Comparison of ENCODE assay signal across 8 cellular contexts in the genomic region with DNA sequence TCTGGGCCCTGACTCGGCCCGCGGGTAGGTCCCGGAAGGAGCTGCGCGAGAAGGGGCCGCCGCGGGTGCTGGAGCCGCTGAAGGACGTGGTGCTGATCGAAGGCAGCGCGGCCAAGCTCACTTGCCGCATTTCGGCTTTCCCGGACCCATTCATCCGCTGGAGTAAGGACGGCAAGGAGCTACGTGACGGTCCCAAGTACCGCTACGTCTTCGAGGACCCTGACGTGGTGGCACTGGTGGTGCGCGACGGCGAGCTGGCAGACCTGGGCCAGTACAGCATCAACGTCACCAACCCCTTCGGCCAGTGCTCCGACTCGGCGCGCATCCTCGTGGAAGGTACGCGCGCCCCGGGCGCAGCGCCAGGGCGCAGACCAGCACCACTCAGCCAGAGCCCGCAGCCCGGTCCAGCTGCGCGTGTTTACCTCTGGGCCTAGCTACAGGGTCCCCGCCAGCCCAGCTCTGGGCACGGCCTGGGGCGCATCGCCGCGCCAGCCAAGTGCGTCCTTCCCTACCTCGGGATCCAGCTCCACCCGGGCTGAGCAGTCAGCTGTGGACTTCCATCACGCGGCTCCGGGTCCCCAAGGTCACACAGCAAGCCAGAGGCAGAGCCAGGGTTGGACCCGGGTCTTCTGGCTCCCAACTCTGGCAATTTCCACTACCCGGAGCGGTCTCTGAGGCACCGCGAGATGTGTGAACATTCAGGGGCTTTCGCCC. TPM values are rescaled to one million over a fixed set of nuclear protein-coding genes. Genes with fewer than 3 reads are reported as not detected.
DNase-seq lines count a peak whose midpoint lies in the region; ATAC-seq and TF ChIP-seq lines count a peak whose summit lies in the region.

No MANE protein-coding gene starts in this region.

- intact Hi-C loops in MCF 10A (cut with micrococcal nuclease) (no loop called here), mammary epithelial cell (cut with micrococcal nuclease) (loop anchor here (5.0 kb wide), 1 partner anchor 55 kb away; no protein-coding TSS in a partner anchor), transverse colon (cut with DNase I; ENCODE audit: low total_unique reads) (no loop called here)

- H3K27me3 ChIP-seq in mammary epithelial cell (ENCODE audit: insufficient read depth, low read length) (no peaks in the 10 kb centered on the region), mesendoderm (ENCODE audit: insufficient read depth, low read length, poor library complexity) (peaks cover 20% of the 10 kb centered on the region), transverse colon (peaks cover 46% of the 10 kb centered on the region)

- TF ChIP-seq EP300 in transverse colon (IDR thresholded peaks at IDR 0.05; ENCODE audit: low read depth): no peak

- no peak overlapping the region for H3K4ac ChIP-seq in mesendoderm (ENCODE audit: low read depth, low read length)

- BruUV-seq in MCF 10A (replicated peaks; lab: Mats Ljungman, UMichigan) (no TSS peak), mammary epithelial cell (replicated peaks; lab: Mats Ljungman, UMichigan) (no TSS peak)

- no peak overlapping the region for H2AFZ ChIP-seq in mammary epithelial cell (ENCODE audit: low read depth, low read length)

- no peak overlapping the region for H2BK5ac ChIP-seq in mesendoderm (ENCODE audit: low read length)

- H3K4me2 ChIP-seq in mammary epithelial cell (ENCODE audit: insufficient read depth, low read depth, low read length) (no peak overlapping the region), mesendoderm (ENCODE audit: low read length) (peak overlapping the region; percentile 6)

- POLR2A ChIA-PET in MCF 10A (lab: Yijun Ruan, JAX): interaction anchor here (0.6 to 2.7 kb wide), 6 partner anchors 14 to 192 kb away, joined by 3 to 17 read pairs (median 10); partner anchors contain the start of gene STK11IP

- peaks cover 17% of the 10 kb centered on the region for H3K79me2 ChIP-seq in mammary epithelial cell (ENCODE audit: insufficient read depth, low read length)
- H3K79me2 ChIP-seq in mesendoderm (ENCODE audit: control insufficient read depth, insufficient read depth, low read length): no peaks in the 10 kb centered on the region

- H4K5ac ChIP-seq in mesendoderm (ENCODE audit: low read length): no peak overlapping the region

- TF ChIP-seq POLR2A in transverse colon (IDR thresholded peaks at IDR 0.05): no peak

- peaks cover 9% of the 10 kb centered on the region for H3K36me3 Mint-ChIP-seq in MCF 10A (ENCODE audit: insufficient read depth, unreplicated experiment)
- peaks cover 13% of the 10 kb centered on the region for H3K36me3 Mint-ChIP-seq in central memory CD8-positive, alpha-beta T cell (ENCODE audit: insufficient read depth)

- H4K8ac ChIP-seq in mesendoderm (ENCODE audit: low read depth, low read length): no peak overlapping the region

- no peak for DNase-seq in MCF 10A (ENCODE audit: unreplicated experiment)
- no peak for DNase-seq in mammary epithelial cell
- no peak for DNase-seq in central memory CD8-positive, alpha-beta T cell (ENCODE audit: low spot score in 2 of 2)
- DNase-seq in mesendoderm: no peak
- DNase-seq in transverse colon: peak; percentile 38
- no peak for DNase-seq in NCI-H2081 (lab: John Stamatoyannopoulos, UW)
- DNase-seq in GM13977 (ENCODE audit: low spot score): no peak

- H3K4me3 ChIP-seq in mammary epithelial cell (replicated peaks in 1 of 3; ENCODE audit: insufficient read depth in 1 of 3, low read depth in 2 of 3, low read length in 3 of 3) (no peak overlapping the region), mesendoderm (ENCODE audit: low read length) (no peak overlapping the region), transverse colon (peak overlapping the region in 3 of 4 donors; percentile 14 to 84 (median 77))

- peak overlapping the region; percentile 29 for H3K23ac ChIP-seq in mesendoderm (ENCODE audit: low read length)

- in situ Hi-C loops in mammary epithelial cell (cut with MboI; ENCODE audit: low sequenced_read_pairs in 2 of 2): no loop called here
- in situ Hi-C loops in transverse colon (cut with MboI; ENCODE audit: low pct_ligation_motif_present in 1 of 4, low pct_unique_long_range_greater_than_20kb in 1 of 4, low sequenced_read_pairs in 3 of 4): no loop called here
- in situ Hi-C loops in GM13977 (cut with MboI; ENCODE audit: low pct_unique_long_range_greater_than_20kb, low sequenced_read_pairs, unreplicated experiment): no loop called here

- no peak for ATAC-seq in central memory CD8-positive, alpha-beta T cell (replicated peaks; ENCODE audit: extremely low read depth, poor library complexity, severe bottlenecking)
- no peak for ATAC-seq in HG02759 (IDR thresholded peaks at IDR 0.05; ENCODE audit: unreplicated experiment)

- H3K9ac ChIP-seq in mammary epithelial cell (ENCODE audit: insufficient read depth, low read length) (no peak overlapping the region), mesendoderm (ENCODE audit: low read length) (peak overlapping the region; percentile 4)

- no peak overlapping the region for H3K27ac Mint-ChIP-seq in MCF 10A (ENCODE audit: low read depth, unreplicated experiment)
- H3K27ac Mint-ChIP-seq in central memory CD8-positive, alpha-beta T cell (ENCODE audit: low read depth): no peak overlapping the region

- H2AK5ac ChIP-seq in mesendoderm (ENCODE audit: low read length): no peak overlapping the region

- H3K36me3 ChIP-seq in mammary epithelial cell (ENCODE audit: insufficient read depth, low read length) (no peaks in the 10 kb centered on the region), mesendoderm (ENCODE audit: control insufficient read depth, insufficient read depth, low read length) (no peaks in the 10 kb centered on the region), transverse colon (no peaks in the 10 kb centered on the region)

- CTCF ChIA-PET in MCF 10A (lab: Yijun Ruan, JAX) (interaction anchor here (0.6 to 3.7 kb wide), 10 partner anchors 9 to 107 kb away, joined by 3 to 13 read pairs (median 6); no protein-coding TSS in a partner anchor), mammary epithelial cell (lab: Charles Lee; ENCODE audit: low non-redundant PET) (no interaction called here)

- H3K27ac ChIP-seq in mammary epithelial cell (ENCODE audit: insufficient read depth, low read depth, low read length): no peak overlapping the region
- H3K27ac ChIP-seq in mesendoderm (ENCODE audit: low read depth, low read length): no peak overlapping the region
- H3K27ac ChIP-seq in transverse colon: peak overlapping the region; percentile 87 to 99 (median 95)

- H2BK15ac ChIP-seq in mesendoderm (replicated peaks; ENCODE audit: low read depth): no peak overlapping the region

- 66% methylated on average over 41 of the region's 65 CpGs for WGBS in mammary epithelial cell (ENCODE audit: low coverage, missing lambda C conversion rate)
- WGBS in mesendoderm (ENCODE audit: extremely low coverage, insufficient coverage, low lambda C conversion rate): no CpG with 5 or more reads among the region's 65 CpGs
- WGBS in transverse colon (ENCODE audit: low coverage in 1 of 2), 2 donors: 15% methylated on average over 39 of the region's 65 CpGs; no CpG with 5 or more reads in 1 of the 2 donors

- peaks cover 24% of the 10 kb centered on the region for H3K4me1 Mint-ChIP-seq in MCF 10A (ENCODE audit: insufficient read depth, unreplicated experiment)
- peaks cover 45% of the 10 kb centered on the region for H3K4me1 Mint-ChIP-seq in central memory CD8-positive, alpha-beta T cell

- H3K9me3 Mint-ChIP-seq in MCF 10A (ENCODE audit: unreplicated experiment): no peaks in the 10 kb centered on the region
- H3K9me3 Mint-ChIP-seq in central memory CD8-positive, alpha-beta T cell: no peaks in the 10 kb centered on the region

- dilution Hi-C loops in mammary epithelial cell (cut with HindIII; ENCODE audit: low sequenced_read_pairs): no loop called here

- H3K56ac ChIP-seq in mesendoderm (ENCODE audit: low read length): no peak overlapping the region

- TF ChIP-seq CTCF in MCF 10A (IDR thresholded peaks at IDR 0.05; ENCODE audit: unreplicated experiment) (no peak), mammary epithelial cell (conservative IDR thresholded peaks at IDR 0.05 in 1 of 2, IDR thresholded peaks at IDR 0.05 in 1 of 2; ENCODE audit: extremely low read depth in 1 of 2, insufficient read depth in 1 of 2, low read depth in 1 of 2, low read length in 2 of 2) (no peak), transverse colon (IDR thresholded peaks at IDR 0.05) (no peak), GM13977 (IDR thresholded peaks at IDR 0.05; ENCODE audit: extremely low read depth, insufficient read depth, missing control alignments) (no peak)

- no peak overlapping the region for H3K18ac ChIP-seq in mesendoderm (ENCODE audit: low read length)

- H3K9me3 ChIP-seq in mammary epithelial cell (replicated peaks; ENCODE audit: insufficient read depth, low read length): no peaks in the 10 kb centered on the region
- H3K9me3 ChIP-seq in transverse colon: no peaks in the 10 kb centered on the region

- H3K79me1 ChIP-seq in mesendoderm (ENCODE audit: low read length): peaks cover 2% of the 10 kb centered on the region

- no peaks in the 10 kb centered on the region for H3K27me3 Mint-ChIP-seq in MCF 10A (ENCODE audit: insufficient read depth, unreplicated experiment)
- peaks cover 67% of the 10 kb centered on the region for H3K27me3 Mint-ChIP-seq in central memory CD8-positive, alpha-beta T cell

- no peak overlapping the region for H2BK120ac ChIP-seq in mesendoderm (ENCODE audit: low read depth, low read length)

- H4K20me1 ChIP-seq in mammary epithelial cell (ENCODE audit: insufficient read depth, low read length): no peaks in the 10 kb centered on the region

- peaks cover 18% of the 10 kb centered on the region for H3K4me1 ChIP-seq in mammary epithelial cell (ENCODE audit: insufficient read depth, low read length)
- H3K4me1 ChIP-seq in mesendoderm (ENCODE audit: control insufficient read depth, low read depth, low read length): peaks cover 17% of the 10 kb centered on the region
- peaks cover 12 to 36% (median 26%) of the 10 kb centered on the region in 4 donors for H3K4me1 ChIP-seq in transverse colon

- H3K4me3 Mint-ChIP-seq in MCF 10A (ENCODE audit: unreplicated experiment): peak overlapping the region; percentile 92
- H3K4me3 Mint-ChIP-seq in central memory CD8-positive, alpha-beta T cell: peak overlapping the region; percentile 97

RNA-seq across cellular contexts. Expression of gene GMPPA, which starts 1.8 kb away (rescaled TPM):
- 70.7 and 80.2 TPM in 2 replicates for total RNA-seq in MCF 10A (2022)
- total RNA-seq in mammary epithelial cell: 10 to 100 TPM; 37.8 to 50.1 TPM
- polyA plus RNA-seq in mammary epithelial cell: 69.6 TPM
- polyA minus RNA-seq in mammary epithelial cell: 90.8 TPM
- 20.4 TPM for polyA plus RNA-seq in mesendoderm (2013, experiment 1 of 2)
- polyA plus RNA-seq in mesendoderm (2013, experiment 2 of 2): 20.2 TPM
- 10 to 100 TPM; 25.1 to 41.1 (median 36.4) TPM for total RNA-seq in transverse colon

RNA-seq across cellular contexts. Expression of gene ASIC4, which starts 17.3 kb away (rescaled TPM):
- total RNA-seq in MCF 10A (2022) (0.17 TPM in 1 of 2 replicates, not detected in the other), mammary epithelial cell (under 1 TPM; 0.16 to 0.17 TPM), transverse colon (not detected)
- polyA plus RNA-seq in mammary epithelial cell: 0.05 TPM
- not detected for polyA minus RNA-seq in mammary epithelial cell
- polyA plus RNA-seq in mesendoderm (2013, experiment 1 of 2): not detected
- polyA plus RNA-seq in mesendoderm (2013, experiment 2 of 2): 0.01 TPM

RNA-seq across cellular contexts. Expression of gene CHPF, which starts 46.7 kb away (rescaled TPM):
- total RNA-seq in MCF 10A (2022) (81.2 and 105 TPM in 2 replicates), mammary epithelial cell (100 to 1,000 TPM; 114 to 274 TPM), transverse colon (10 to 100 TPM; 21.1 to 58.2 (median 52.1) TPM)
- 101 TPM for polyA plus RNA-seq in mammary epithelial cell
- 18.2 TPM for polyA minus RNA-seq in mammary epithelial cell
- 50.4 TPM for polyA plus RNA-seq in mesendoderm (2013, experiment 1 of 2)
- polyA plus RNA-seq in mesendoderm (2013, experiment 2 of 2): 50.4 TPM

RNA-seq across cellular contexts. Expression of gene TMEM198, which starts 46.9 kb away (rescaled TPM):
- 5.3 and 6.3 TPM in 2 replicates for total RNA-seq in MCF 10A (2022)
- 1 to 10 TPM; 1.3 to 5.2 TPM for total RNA-seq in mammary epithelial cell
- polyA plus RNA-seq in mammary epithelial cell: 2.0 TPM
- polyA minus RNA-seq in mammary epithelial cell: 0.26 TPM
- polyA plus RNA-seq in mesendoderm (2013, experiment 1 of 2): 3.7 TPM
- polyA plus RNA-seq in mesendoderm (2013, experiment 2 of 2): 3.7 TPM
- 1 to 10 TPM in 3 of 4 donors, not detected in 1; 1.1 to 4.4 (median 1.2) TPM for total RNA-seq in transverse colon

Comparison
In these comparisons a context has a peak if more than half of its experiments do, and no peak if none do; other contexts are left out.
1. H3K27ac ChIP-seq: peak in transverse colon (4 of 4); none in mammary epithelial cell (single experiment) and mesendoderm (single experiment).
2. H3K4me3 ChIP-seq: peak in transverse colon (3 of 4); none in mammary epithelial cell (0 of 3) and mesendoderm (single experiment).